27 cellular contexts compared by ENCODE assay signal in genomic region chr10:121165276-121165675, GRCh38.
A peak's percentile ranks its signal among the peaks of the same experiment; 100 is the strongest.
DNase-seq lines count a peak whose midpoint lies in the region; ATAC-seq and TF ChIP-seq lines count a peak whose summit lies in the region.
"Had no signal": no experiment of that assay in that cellular context is flagged by ENCODE, and none has a peak within 500 bp of the region (broad histone marks: within the 10 kb centered on the region; RNA-seq: fewer than 3 reads in every experiment).

No MANE protein-coding gene starts in this region.

- no peaks in the 10 kb centered on the region for H3K4me1 ChIP-seq in mesenchymal stem cell (ENCODE audit: control insufficient read depth, insufficient read depth, low read depth, low read length)
- H3K4me1 ChIP-seq: adrenal gland had no signal

- H3K4me3 ChIP-seq in AG10803 (ENCODE audit: low read length) (no peak overlapping the region), NB4 (ENCODE audit: low read depth, low read length) (no peak overlapping the region), brain microvascular endothelial cell (ENCODE audit: low read depth, low read length) (no peak overlapping the region), mesenchymal stem cell (ENCODE audit: insufficient read depth in 1 of 2, low read depth in 1 of 2, low read length in 2 of 2) (no peak overlapping the region), coronary artery (no peak overlapping the region)
- H3K4me3 ChIP-seq: adrenal gland, cardiac muscle cell, K562, suprapubic skin had no signal

- H3K9ac ChIP-seq in mesenchymal stem cell (ENCODE audit: low read length), result no peak overlapping the region

- H3K14ac ChIP-seq in mesenchymal stem cell (ENCODE audit: low read length in 2 of 2), result no peak overlapping the region

- no peak overlapping the region for H2AFZ ChIP-seq in mesenchymal stem cell (ENCODE audit: low read depth, low read length)

- H4K8ac ChIP-seq in mesenchymal stem cell (ENCODE audit: low read length), result no peak overlapping the region

- H3K36me3 ChIP-seq in brain microvascular endothelial cell (replicated peaks) (no peaks in the 10 kb centered on the region), mesenchymal stem cell (ENCODE audit: control insufficient read depth in 1 of 2, insufficient read depth in 2 of 2, low read depth in 1 of 2, low read length in 2 of 2) (no peaks in the 10 kb centered on the region)
- H3K36me3 ChIP-seq: adrenal gland, cardiac muscle cell, suprapubic skin had no signal

- ATAC-seq in HG02981 (IDR thresholded peaks at IDR 0.05; ENCODE audit: unreplicated experiment), result no peak
- ATAC-seq: K562; Panc1; stimulated activated memory B cell treated with anti-CD40 and anti-IgM and Interleukin-4, amounts not matched to agents 10 μg/mL and 1 μg/mL and 100 μg/mL, for 72 hours had no signal

- DNase-seq in AG10803 (ENCODE audit: low read depth) (peak; percentile 32), NB4 (ENCODE audit: low read depth) (peak; percentile 37), brain microvascular endothelial cell (peak; percentile 0), mesenchymal stem cell (peak; percentile 4), head of caudate nucleus (no peak), coronary artery (ENCODE audit: low spot score) (no peak)
- DNase-seq in stimulated activated CD4-positive, alpha-beta T cell treated with anti-CD3 and anti-CD28 coated beads, Interleukin-4, amount 100 ng/mL, for 4 hours, result no peak
- DNase-seq: activated CD4-positive, alpha-beta memory T cell treated with anti-CD3 and anti-CD28 coated beads, Interleukin-2, amount 10 ng/mL, durations not matched to agents 7 days and 5 days; activated CD8-positive, alpha-beta memory T cell treated with anti-CD3 and anti-CD28 coated beads, Interleukin-2, amount 50 U/mL, for 4 hours; activated naive CD4-positive, alpha-beta T cell treated with anti-CD3 and anti-CD28 coated beads, Interleukin-2, amount 10 ng/mL, durations not matched to agents 7 days and 5 days; adrenal gland; AML-193; CD4-positive, CD25-positive, alpha-beta regulatory T cell; cortex of kidney; DND-41; effector memory CD4-positive, alpha-beta T cell; erythroblast; MM.1S; NCI-H146; NCI-H226; SIG-M5 had no signal

- in situ Hi-C loops in brain microvascular endothelial cell (cut with HindIII; ENCODE audit: low pct_ligation_motif_present, low sequenced_read_pairs), result no loop called here

- no peak overlapping the region for H3K18ac ChIP-seq in mesenchymal stem cell (ENCODE audit: low read depth in 1 of 2, low read length in 2 of 2)

- H2BK120ac ChIP-seq in mesenchymal stem cell (ENCODE audit: low read depth, low read length), result no peak overlapping the region

- no peaks in the 10 kb centered on the region for H3K79me1 ChIP-seq in mesenchymal stem cell (replicated peaks; ENCODE audit: low read length, poor library complexity, severe bottlenecking)

- no peak overlapping the region for H3K27ac ChIP-seq in brain microvascular endothelial cell
- no peak overlapping the region for H3K27ac ChIP-seq in mesenchymal stem cell (ENCODE audit: low read length, poor library complexity, severe bottlenecking)
- no peak overlapping the region for H3K27ac ChIP-seq in coronary artery
- H3K27ac ChIP-seq: adrenal gland, cardiac muscle cell, suprapubic skin had no signal

- H2BK15ac ChIP-seq in mesenchymal stem cell (ENCODE audit: low read depth, poor library complexity, severe bottlenecking), result no peak overlapping the region

- H2BK5ac ChIP-seq in mesenchymal stem cell (ENCODE audit: low read depth, low read length, poor library complexity, severe bottlenecking), result no peak overlapping the region

- H3K27me3 ChIP-seq in brain microvascular endothelial cell (replicated peaks), result no peaks in the 10 kb centered on the region
- no peaks in the 10 kb centered on the region for H3K27me3 ChIP-seq in mesenchymal stem cell (ENCODE audit: control insufficient read depth in 1 of 2, insufficient read depth in 1 of 2, low read length in 2 of 2)
- H3K27me3 ChIP-seq: adrenal gland, cardiac muscle cell, suprapubic skin had no signal

- intact Hi-C loops in head of caudate nucleus (cut with DNase I), result no loop called here

- peaks cover 17% of the 10 kb centered on the region for H3K9me3 ChIP-seq in mesenchymal stem cell (ENCODE audit: control insufficient read depth, low read length)
- H3K9me3 ChIP-seq: adrenal gland had no signal

- no peak overlapping the region for H3K4me2 ChIP-seq in mesenchymal stem cell (ENCODE audit: low read length, poor library complexity, severe bottlenecking)

- no peak for TF ChIP-seq CTCF in AG10803 (conservative IDR thresholded peaks at IDR 0.05; ENCODE audit: low read length)
- no peak for TF ChIP-seq CTCF in NB4 (IDR thresholded peaks at IDR 0.05; ENCODE audit: low read depth, low read length)
- no peak for TF ChIP-seq CTCF in brain microvascular endothelial cell (IDR thresholded peaks at IDR 0.05; ENCODE audit: low read depth, low read length, missing control alignments)
- TF ChIP-seq CTCF in coronary artery (IDR thresholded peaks at IDR 0.05), result no peak

- 73% methylated on average over 3 of the region's 4 CpGs for WGBS in mesenchymal stem cell

- no peak overlapping the region for H2AK5ac ChIP-seq in mesenchymal stem cell (ENCODE audit: low read length, severe bottlenecking)

- H4K91ac ChIP-seq in mesenchymal stem cell (ENCODE audit: low read length), result no peak overlapping the region

- H3K4ac ChIP-seq in mesenchymal stem cell (ENCODE audit: low read depth in 1 of 2, low read length in 2 of 2), result no peak overlapping the region

- no peak overlapping the region for H2BK12ac ChIP-seq in mesenchymal stem cell (ENCODE audit: low read length in 2 of 2)

- H3K23ac ChIP-seq in mesenchymal stem cell (ENCODE audit: low read length in 2 of 2), result no peak overlapping the region

- no peak for TF ChIP-seq POLR2A in NB4 (IDR thresholded peaks at IDR 0.05; ENCODE audit: extremely low read depth, insufficient read length)

Comparison
In these comparisons a context has a peak if more than half of its experiments do, and no peak if none do; other contexts are left out.
1. DNase-seq: peak in AG10803 (single experiment), NB4 (single experiment), brain microvascular endothelial cell (single experiment) and mesenchymal stem cell (single experiment); none in head of caudate nucleus (0 of 42), stimulated activated CD4-positive, alpha-beta T cell treated with anti-CD3 and anti-CD28 coated beads, Interleukin-4, amount 100 ng/mL, for 4 hours (0 of 2) and coronary artery (single experiment).